Comparison of ENCODE assay signal across 8 cellular contexts in the genomic region with DNA sequence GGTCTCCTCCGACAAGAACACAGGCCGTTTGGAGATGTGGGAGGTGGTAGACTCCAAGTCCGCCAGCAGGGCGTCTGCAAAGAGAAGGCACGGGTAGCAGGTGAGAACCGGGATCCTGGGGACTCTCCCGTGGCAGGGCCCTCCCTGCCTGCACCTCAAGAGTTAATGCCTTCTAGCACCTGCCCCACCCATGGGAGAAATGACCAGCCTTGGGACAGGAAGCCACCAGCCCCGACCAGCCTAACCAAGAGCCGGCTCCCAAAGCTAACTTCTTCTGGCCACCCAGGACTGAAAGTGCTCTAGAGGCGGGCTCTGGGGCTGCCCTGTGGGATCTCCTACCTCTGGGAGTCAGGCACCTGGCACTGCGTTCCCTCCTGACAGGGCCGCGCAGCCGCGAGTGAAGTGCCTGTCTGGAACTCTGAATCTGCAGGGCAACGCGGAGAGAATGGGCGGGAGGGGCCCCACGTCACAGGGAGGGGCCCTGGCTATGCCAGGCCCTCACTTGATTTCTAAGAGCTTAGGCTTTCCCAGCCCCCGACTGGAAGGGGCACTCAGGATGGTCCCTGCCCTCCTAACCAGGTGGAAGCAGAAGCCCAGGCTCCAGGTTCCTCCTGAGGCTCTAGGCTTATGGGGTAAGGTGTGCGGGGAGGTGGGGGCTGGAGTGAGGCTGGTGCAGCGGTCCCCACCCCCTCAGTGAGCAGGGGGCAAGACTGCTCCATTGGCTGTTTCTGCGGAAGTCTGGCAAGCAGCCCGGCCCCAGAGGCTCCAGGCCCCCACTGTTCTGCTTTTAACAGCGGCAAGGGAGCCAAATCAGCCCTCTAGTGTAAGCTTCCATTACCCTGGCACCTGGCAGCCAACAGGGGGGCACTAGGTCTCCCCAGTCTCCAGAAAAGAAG. TPM values are rescaled to one million over a fixed set of nuclear protein-coding genes. Genes with fewer than 3 reads are reported as not detected.
DNase-seq lines count a peak whose midpoint lies in the region; ATAC-seq and TF ChIP-seq lines count a peak whose summit lies in the region.

No MANE protein-coding gene starts in this region.

- intact Hi-C loops in Caco-2 (cut with micrococcal nuclease; ENCODE audit: unreplicated experiment), result no loop called here

- POLR2A ChIA-PET in Caco-2 (lab: Charles Lee), result interaction anchor here (1.2 to 1.8 kb wide), 3 partner anchors 23 to 67 kb away, joined by 3 to 14 read pairs (median 6); a partner anchor contains a TSS

- no peak for ATAC-seq in effector memory CD8-positive, alpha-beta T cell (replicated peaks)
- no peak for ATAC-seq in GM21529 (IDR thresholded peaks at IDR 0.05; ENCODE audit: unreplicated experiment)

- DNase-seq in Caco-2 (no peak), NCI-H2107 treated with DMSO at 0.1 percent for 48 hours (lab: John Stamatoyannopoulos, UW; ENCODE audit: unreplicated experiment) (peak; percentile 85), MV-4-11 (lab: John Stamatoyannopoulos, UW) (no peak), Karpas-422 (no peak)
- no peak for DNase-seq in effector memory CD8-positive, alpha-beta T cell
- DNase-seq in stimulated activated CD4-positive, alpha-beta T cell treated with anti-CD3 and anti-CD28 coated beads, Interleukin-2, amount 100 ng/mL, for 48 hours, result no peak

- no peaks in the 10 kb centered on the region for H3K9me2 ChIP-seq in neural cell (ENCODE audit: insufficient read depth, low read length)
- no peaks in the 10 kb centered on the region for H3K9me2 ChIP-seq in Karpas-422 (replicated peaks; ENCODE audit: insufficient read depth, low read length)

- peaks cover 3% of the 10 kb centered on the region for H3K36me3 ChIP-seq in Caco-2 (ENCODE audit: control insufficient read depth, insufficient read depth, low read length)
- H3K36me3 ChIP-seq in neural cell (ENCODE audit: insufficient read depth, low read length), result peaks cover 7% of the 10 kb centered on the region
- H3K36me3 ChIP-seq in Karpas-422 (ENCODE audit: insufficient read depth, low read length), result no peaks in the 10 kb centered on the region

- H3K9me3 ChIP-seq in Caco-2, result no peaks in the 10 kb centered on the region
- H3K9me3 ChIP-seq in neural cell (ENCODE audit: low read length), result no peaks in the 10 kb centered on the region
- no peaks in the 10 kb centered on the region for H3K9me3 ChIP-seq in Karpas-422 (ENCODE audit: low read length)

- H3K4me3 Mint-ChIP-seq in Caco-2 (ENCODE audit: unreplicated experiment), result no peak overlapping the region
- no peak overlapping the region for H3K4me3 Mint-ChIP-seq in effector memory CD8-positive, alpha-beta T cell

- no peak for TF ChIP-seq EP300 in neural cell (conservative IDR thresholded peaks at IDR 0.05; ENCODE audit: poor library complexity, severe bottlenecking)

- no peaks in the 10 kb centered on the region for H3F3A ChIP-seq in neural cell (ENCODE audit: insufficient read depth, low read length, poor library complexity, severe bottlenecking)

- no peaks in the 10 kb centered on the region for H3K9me3 Mint-ChIP-seq in Caco-2 (ENCODE audit: unreplicated experiment)
- no peaks in the 10 kb centered on the region for H3K9me3 Mint-ChIP-seq in effector memory CD8-positive, alpha-beta T cell

- H3K27ac ChIP-seq in neural cell (ENCODE audit: low read length) (no peak overlapping the region), Karpas-422 (ENCODE audit: low read length) (no peak overlapping the region)

- no peaks in the 10 kb centered on the region for H3K27me3 ChIP-seq in Caco-2 (replicated peaks; ENCODE audit: control insufficient read depth, insufficient read depth, low read length)
- no peaks in the 10 kb centered on the region for H3K27me3 ChIP-seq in neural cell (ENCODE audit: insufficient read depth, low read depth, low read length)
- no peaks in the 10 kb centered on the region for H3K27me3 ChIP-seq in Karpas-422 (ENCODE audit: low read length)

- peaks cover 14% of the 10 kb centered on the region for H3K4me1 Mint-ChIP-seq in Caco-2 (ENCODE audit: low read depth, unreplicated experiment)
- peaks cover 44 to 55% of the 10 kb centered on the region in 2 donors for H3K4me1 Mint-ChIP-seq in effector memory CD8-positive, alpha-beta T cell (ENCODE audit: low read depth in 2 of 2)

- peaks cover 79% of the 10 kb centered on the region for H3K36me3 Mint-ChIP-seq in Caco-2 (ENCODE audit: insufficient read depth, unreplicated experiment)
- peaks cover 63% of the 10 kb centered on the region for H3K36me3 Mint-ChIP-seq in effector memory CD8-positive, alpha-beta T cell (ENCODE audit: insufficient read depth)

- H3K27me3 Mint-ChIP-seq in Caco-2 (ENCODE audit: insufficient read depth, unreplicated experiment), result no peaks in the 10 kb centered on the region
- no peaks in the 10 kb centered on the region for H3K27me3 Mint-ChIP-seq in effector memory CD8-positive, alpha-beta T cell

- H3K4me2 ChIP-seq in neural cell (ENCODE audit: low read length), result no peak overlapping the region
- H3K4me2 ChIP-seq in Karpas-422 (ENCODE audit: low read depth, low read length, poor library complexity, severe bottlenecking), result no peak overlapping the region

- no TSS peak for BruUV-seq in Caco-2 (replicated peaks; lab: Mats Ljungman, UMichigan)

- CTCF ChIA-PET in Caco-2 (lab: Charles Lee), result interaction anchor here (1.0 kb wide), 1 partner anchor 41 kb away, joined by 4 read pairs; a partner anchor contains a TSS

- H3K9ac ChIP-seq in neural cell (ENCODE audit: low read length), result peak overlapping the region; percentile 13
- no peak overlapping the region for H3K9ac ChIP-seq in Karpas-422 (ENCODE audit: low read length)

- H3K4me3 ChIP-seq in Caco-2 (ENCODE audit: low read depth, low read length) (no peak overlapping the region), neural cell (ENCODE audit: low read length) (no peak overlapping the region), Karpas-422 (ENCODE audit: low read length) (no peak overlapping the region)

- no peak for TF ChIP-seq CTCF in Caco-2 (IDR thresholded peaks at IDR 0.05; ENCODE audit: insufficient read depth in 1 of 2, low read depth in 1 of 2, low read length in 1 of 2, severe bottlenecking in 1 of 2, unreplicated experiment in 1 of 2)
- TF ChIP-seq CTCF in neural cell (IDR thresholded peaks at IDR 0.05; ENCODE audit: poor library complexity, severe bottlenecking), result no peak

- H3K27ac Mint-ChIP-seq in Caco-2 (ENCODE audit: unreplicated experiment), result peak overlapping the region; percentile 84
- peak overlapping the region; percentile 65 to 79 for H3K27ac Mint-ChIP-seq in effector memory CD8-positive, alpha-beta T cell

- peaks cover 41% of the 10 kb centered on the region for H3K4me1 ChIP-seq in Caco-2
- H3K4me1 ChIP-seq in Karpas-422 (ENCODE audit: low read length), result peaks cover 17% of the 10 kb centered on the region

- no peak for TF ChIP-seq RAD21 in neural cell (conservative IDR thresholded peaks at IDR 0.05)

- H4K20me1 ChIP-seq in neural cell (ENCODE audit: insufficient read depth) (no peaks in the 10 kb centered on the region), Karpas-422 (ENCODE audit: insufficient read depth, low read depth, low read length) (no peaks in the 10 kb centered on the region)

- H3K79me2 ChIP-seq in neural cell (replicated peaks; ENCODE audit: insufficient read depth, low read length) (no peaks in the 10 kb centered on the region), Karpas-422 (ENCODE audit: low read length) (no peaks in the 10 kb centered on the region)

- no peak overlapping the region for H2AFZ ChIP-seq in neural cell (ENCODE audit: low read depth, low read length)
- no peak overlapping the region for H2AFZ ChIP-seq in Karpas-422 (ENCODE audit: low read length)

TF ChIP-seq in neural cell, 6 proteins besides CTCF, POLR2A, EP300 and RAD21:
- no peak for TF ChIP-seq MXI1 (conservative IDR thresholded peaks at IDR 0.05; ENCODE audit: poor library complexity, severe bottlenecking)
- TF ChIP-seq, protein P1, sequence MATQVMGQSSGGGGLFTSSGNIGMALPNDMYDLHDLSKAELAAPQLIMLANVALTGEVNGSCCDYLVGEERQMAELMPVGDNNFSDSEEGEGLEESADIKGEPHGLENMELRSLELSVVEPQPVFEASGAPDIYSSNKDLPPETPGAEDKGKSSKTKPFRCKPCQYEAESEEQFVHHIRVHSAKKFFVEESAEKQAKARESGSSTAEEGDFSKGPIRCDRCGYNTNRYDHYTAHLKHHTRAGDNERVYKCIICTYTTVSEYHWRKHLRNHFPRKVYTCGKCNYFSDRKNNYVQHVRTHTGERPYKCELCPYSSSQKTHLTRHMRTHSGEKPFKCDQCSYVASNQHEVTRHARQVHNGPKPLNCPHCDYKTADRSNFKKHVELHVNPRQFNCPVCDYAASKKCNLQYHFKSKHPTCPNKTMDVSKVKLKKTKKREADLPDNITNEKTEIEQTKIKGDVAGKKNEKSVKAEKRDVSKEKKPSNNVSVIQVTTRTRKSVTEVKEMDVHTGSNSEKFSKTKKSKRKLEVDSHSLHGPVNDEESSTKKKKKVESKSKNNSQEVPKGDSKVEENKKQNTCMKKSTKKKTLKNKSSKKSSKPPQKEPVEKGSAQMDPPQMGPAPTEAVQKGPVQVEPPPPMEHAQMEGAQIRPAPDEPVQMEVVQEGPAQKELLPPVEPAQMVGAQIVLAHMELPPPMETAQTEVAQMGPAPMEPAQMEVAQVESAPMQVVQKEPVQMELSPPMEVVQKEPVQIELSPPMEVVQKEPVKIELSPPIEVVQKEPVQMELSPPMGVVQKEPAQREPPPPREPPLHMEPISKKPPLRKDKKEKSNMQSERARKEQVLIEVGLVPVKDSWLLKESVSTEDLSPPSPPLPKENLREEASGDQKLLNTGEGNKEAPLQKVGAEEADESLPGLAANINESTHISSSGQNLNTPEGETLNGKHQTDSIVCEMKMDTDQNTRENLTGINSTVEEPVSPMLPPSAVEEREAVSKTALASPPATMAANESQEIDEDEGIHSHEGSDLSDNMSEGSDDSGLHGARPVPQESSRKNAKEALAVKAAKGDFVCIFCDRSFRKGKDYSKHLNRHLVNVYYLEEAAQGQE (IDR thresholded peaks at IDR 0.05; ENCODE audit: borderline replicate concordance), result no peak
- TF ChIP-seq POLR2AphosphoS5 (IDR thresholded peaks at IDR 0.05), result no peak
- no peak for TF ChIP-seq TAF1 (IDR thresholded peaks at IDR 0.05; ENCODE audit: low read depth)
- TF ChIP-seq EZH2 (IDR thresholded peaks at IDR 0.05; ENCODE audit: borderline replicate concordance, insufficient read depth, low read length, poor library complexity, severe bottlenecking), result no peak
- no peak for TF ChIP-seq SMC3 (conservative IDR thresholded peaks at IDR 0.05; ENCODE audit: poor library complexity)

RNA-seq across cellular contexts. Expression of a gene that starts 23.6 kb away (rescaled TPM):
- 2,379 and 2,383 TPM in 2 replicates for total RNA-seq in Caco-2 (2022)
- polyA plus RNA-seq in neural cell, result 1,914 and 2,229 TPM in 2 replicates
- 1,127 and 1,160 TPM in 2 replicates for polyA minus RNA-seq in neural cell
- 4,777 and 6,150 TPM in 2 replicates for total RNA-seq in Karpas-422 (2014; rRNA removed; shearing (Covaris generic); ENCODE audit: low replicate concordance)

RNA-seq across cellular contexts. Expression of a gene that starts 30.0 kb away (rescaled TPM):
- total RNA-seq in Caco-2 (2022), result 154 and 171 TPM in 2 replicates
- 21.5 and 27.4 TPM in 2 replicates for polyA plus RNA-seq in neural cell
- polyA minus RNA-seq in neural cell, result 53.1 and 99.2 TPM in 2 replicates
- total RNA-seq in Karpas-422 (2014; rRNA removed; shearing (Covaris generic); ENCODE audit: low replicate concordance), result 53.6 and 75.2 TPM in 2 replicates

RNA-seq across cellular contexts. Expression of a gene that starts 41.0 kb away (rescaled TPM):
- 150 and 162 TPM in 2 replicates for total RNA-seq in Caco-2 (2022)
- polyA plus RNA-seq in neural cell, result 5.9 and 6.3 TPM in 2 replicates
- 4.6 and 7.4 TPM in 2 replicates for polyA minus RNA-seq in neural cell
- total RNA-seq in Karpas-422 (2014; rRNA removed; shearing (Covaris generic); ENCODE audit: low replicate concordance), result 1.9 and 2.5 TPM in 2 replicates

Comparison
In these comparisons a context has a peak if more than half of its experiments do, and no peak if none do; other contexts are left out.
1. RNA of a gene that starts 41.0 kb away (total RNA-seq): 150 to 162 TPM in Caco-2; 1.9 to 2.5 TPM in Karpas-422; every median in the first group is over 10 times any median in the second.